In genomic region chr2:241803387-241804325, GRCh38 we compare ENCODE assay signal across 8 cellular contexts. TPM values are rescaled to one million over a fixed set of nuclear protein-coding genes. Genes with fewer than 3 reads are reported as not detected.
A peak's percentile ranks its signal among the peaks of the same experiment; 100 is the strongest.
DNase-seq lines count a peak whose midpoint lies in the region; TF ChIP-seq lines count a peak whose summit lies in the region.

No MANE protein-coding gene starts in this region.

- H3K79me1 ChIP-seq in neuronal stem cell (ENCODE audit: low read depth, low read length), result peaks cover 8% of the 10 kb centered on the region

- H4K8ac ChIP-seq in neuronal stem cell (ENCODE audit: low read depth, low read length), result peak overlapping the region; percentile 82

- DNase-seq in NCI-H1436 (lab: John Stamatoyannopoulos, UW), result peak; percentile 28
- no peak for DNase-seq in NCI-H1436 treated with DMSO at 0.1 percent for 48 hours (lab: John Stamatoyannopoulos, UW)
- DNase-seq in NCI-H1092 treated with DMSO at 0.1 percent for 48 hours (lab: John Stamatoyannopoulos, UW), result peak; percentile 38
- DNase-seq in activated T-cell treated with anti-CD3 and anti-CD28 coated beads, Interleukin-2, amount 50 U/mL, for 48 hours, result peak; percentile 68 to 74
- DNase-seq in fibroblast of villous mesenchyme (ENCODE audit: low read depth), result peak; percentile 70
- no peak for DNase-seq in neuronal stem cell (ENCODE audit: low spot score)
- no peak for DNase-seq in SHP77 treated with DMSO at 0.1 percent for 48 hours (lab: John Stamatoyannopoulos, UW)
- DNase-seq in OCI-LY7 (ENCODE audit: low spot score), result no peak

- H3K23ac ChIP-seq in neuronal stem cell (ENCODE audit: low read depth, low read length, poor library complexity), result peak overlapping the region; percentile 80

- H2BK120ac ChIP-seq in neuronal stem cell (ENCODE audit: low read depth, low read length), result peak overlapping the region; percentile 76

- H2BK5ac ChIP-seq in neuronal stem cell (ENCODE audit: low read length), result peak overlapping the region; percentile 96

- peak overlapping the region; percentile 82 for H2BK12ac ChIP-seq in neuronal stem cell (ENCODE audit: low read length)

- H3K4me2 ChIP-seq in neuronal stem cell (ENCODE audit: insufficient read depth, low read length, poor library complexity, severe bottlenecking) (no peak overlapping the region), OCI-LY7 (ENCODE audit: low read length) (no peak overlapping the region)

- no peak for TF ChIP-seq CTCF in fibroblast of villous mesenchyme (IDR thresholded peaks at IDR 0.05; ENCODE audit: insufficient read depth, low read depth, low read length)
- no peak for TF ChIP-seq CTCF in OCI-LY7 (conservative IDR thresholded peaks at IDR 0.05; ENCODE audit: low read length)

- H3K27ac ChIP-seq in neuronal stem cell (replicated peaks; ENCODE audit: low read length), result no peak overlapping the region
- H3K27ac ChIP-seq in OCI-LY7 (ENCODE audit: low read depth, low read length, poor library complexity, severe bottlenecking), result no peak overlapping the region

- H3K4me1 ChIP-seq in neuronal stem cell (ENCODE audit: control insufficient read depth in 2 of 2, insufficient read depth in 1 of 2, low read depth in 1 of 2, low read length in 2 of 2) (peaks cover 14 to 17% of the 10 kb centered on the region in 2 donors), OCI-LY7 (ENCODE audit: insufficient read depth, low read length, poor library complexity, severe bottlenecking) (peaks cover 3% of the 10 kb centered on the region)

- peak overlapping the region; percentile 76 for H3K4ac ChIP-seq in neuronal stem cell (ENCODE audit: low read length)

- peak overlapping the region; percentile 89 for H3K14ac ChIP-seq in neuronal stem cell (ENCODE audit: low read length)

- no TSS peak for BruUV-seq in OCI-LY7 (replicated peaks; lab: Mats Ljungman, UMichigan)

- H3K9me3 ChIP-seq in neuronal stem cell (replicated peaks in 1 of 2; ENCODE audit: control insufficient read depth in 2 of 2, insufficient read depth in 1 of 2, low read depth in 1 of 2, low read length in 2 of 2), result no peaks in the 10 kb centered on the region
- no peaks in the 10 kb centered on the region for H3K9me3 ChIP-seq in OCI-LY7 (ENCODE audit: low read length)

- POLR2A ChIA-PET in OCI-LY7 (lab: Charles Lee), result no interaction called here

- peak overlapping the region; percentile 100 for H2AK5ac ChIP-seq in neuronal stem cell (ENCODE audit: low read depth, low read length)

- peak overlapping the region; percentile 87 for H4K91ac ChIP-seq in neuronal stem cell (ENCODE audit: low read depth, low read length, poor library complexity)

- no peaks in the 10 kb centered on the region for H3K36me3 ChIP-seq in neuronal stem cell (replicated peaks in 1 of 2; ENCODE audit: control insufficient read depth in 2 of 2, insufficient read depth in 2 of 2, low read length in 2 of 2)
- H3K36me3 ChIP-seq in OCI-LY7 (ENCODE audit: insufficient read depth, low read length), result no peaks in the 10 kb centered on the region

- H3K4me3 ChIP-seq in fibroblast of villous mesenchyme (ENCODE audit: low read depth, low read length) (peak overlapping the region; percentile 42), neuronal stem cell (ENCODE audit: low read length in 2 of 2) (peak overlapping the region in 1 of 2 donors; percentile 52), OCI-LY7 (ENCODE audit: low read depth, low read length, poor library complexity, severe bottlenecking) (no peak overlapping the region)

- intact Hi-C loops in OCI-LY7 (cut with micrococcal nuclease; ENCODE audit: unreplicated experiment), result no loop called here

- H3K27me3 ChIP-seq in neuronal stem cell (ENCODE audit: control insufficient read depth in 3 of 3, insufficient read depth in 3 of 3, low read depth in 1 of 3, low read length in 3 of 3), result peaks cover 0 to 7% (median 0%) of the 10 kb centered on the region in 3 experiments

- peak overlapping the region; percentile 100 for H2BK15ac ChIP-seq in neuronal stem cell (ENCODE audit: low read length)

- no peaks in the 10 kb centered on the region for H3K79me2 ChIP-seq in OCI-LY7 (ENCODE audit: insufficient read depth, low read depth, low read length)

- peak overlapping the region; percentile 60 for H3K9ac ChIP-seq in neuronal stem cell (ENCODE audit: low read depth, low read length, poor library complexity)

- CTCF ChIA-PET in OCI-LY7 (lab: Charles Lee; ENCODE audit: unreplicated experiment), result interaction anchor here (0.7 kb wide), 1 partner anchor 26 kb away, joined by 3 read pairs; no protein-coding TSS in a partner anchor

- WGBS in neuronal stem cell (ENCODE audit: extremely low coverage in 2 of 2, insufficient read length in 2 of 2, insufficient replicate concordance in 1 of 2), 2 donors, result no CpG with 5 or more reads among the region's 109 CpGs

- no peaks in the 10 kb centered on the region for H3K9me2 ChIP-seq in OCI-LY7 (ENCODE audit: insufficient read depth, low read length)

- no peaks in the 10 kb centered on the region for H4K20me1 ChIP-seq in OCI-LY7 (ENCODE audit: insufficient read depth, low read length)

- H2AFZ ChIP-seq in neuronal stem cell (ENCODE audit: low read length), result no peak overlapping the region
- H2AFZ ChIP-seq in OCI-LY7 (ENCODE audit: low read length), result no peak overlapping the region

- H3K18ac ChIP-seq in neuronal stem cell (ENCODE audit: low read length), result peak overlapping the region; percentile 99

RNA-seq across cellular contexts. Expression of gene NEU4, which starts 5.3 kb away (rescaled TPM):
- total RNA-seq in fibroblast of villous mesenchyme (not detected in 2 replicates), OCI-LY7 (2022) (0.50 and 0.84 TPM in 2 replicates)
- polyA plus RNA-seq in neuronal stem cell (2013, experiment 1 of 2), result 0.45 TPM
- 0.37 TPM for polyA plus RNA-seq in neuronal stem cell (2013, experiment 2 of 2)
- not detected in 2 replicates for total RNA-seq in OCI-LY7 (2014; rRNA removed; shearing (Covaris generic))

RNA-seq across cellular contexts. Expression of gene GAL3ST2, which starts 27.0 kb away (rescaled TPM):
- total RNA-seq in fibroblast of villous mesenchyme (under 0.01 and 0.43 TPM in 2 replicates), OCI-LY7 (2022) (1.1 TPM in 2 replicates)
- polyA plus RNA-seq in neuronal stem cell (2013, experiment 1 of 2), result 0.45 TPM
- polyA plus RNA-seq in neuronal stem cell (2013, experiment 2 of 2), result 0.47 TPM
- not detected in 2 replicates for total RNA-seq in OCI-LY7 (2014; rRNA removed; shearing (Covaris generic))

RNA-seq across cellular contexts. Expression of gene PDCD1, which starts 55.0 kb away (rescaled TPM):
- not detected in 2 replicates for total RNA-seq in fibroblast of villous mesenchyme
- polyA plus RNA-seq in neuronal stem cell (2013, experiment 1 of 2), result not detected
- not detected for polyA plus RNA-seq in neuronal stem cell (2013, experiment 2 of 2)
- not detected in 2 replicates for total RNA-seq in OCI-LY7 (2014; rRNA removed; shearing (Covaris generic))
- not detected in 2 replicates for total RNA-seq in OCI-LY7 (2022)

Comparison
In these comparisons a context has a peak if more than half of its experiments do, and no peak if none do; other contexts are left out.
1. DNase-seq: peak in NCI-H1436 (single experiment), NCI-H1092 treated with DMSO at 0.1 percent for 48 hours (single experiment), activated T-cell treated with anti-CD3 and anti-CD28 coated beads, Interleukin-2, amount 50 U/mL, for 48 hours (2 of 2) and fibroblast of villous mesenchyme (single experiment); none in NCI-H1436 treated with DMSO at 0.1 percent for 48 hours (single experiment), neuronal stem cell (single experiment), SHP77 treated with DMSO at 0.1 percent for 48 hours (single experiment) and OCI-LY7 (single experiment).